ENCODE assay signal across 9 cellular contexts in the genomic region with DNA sequence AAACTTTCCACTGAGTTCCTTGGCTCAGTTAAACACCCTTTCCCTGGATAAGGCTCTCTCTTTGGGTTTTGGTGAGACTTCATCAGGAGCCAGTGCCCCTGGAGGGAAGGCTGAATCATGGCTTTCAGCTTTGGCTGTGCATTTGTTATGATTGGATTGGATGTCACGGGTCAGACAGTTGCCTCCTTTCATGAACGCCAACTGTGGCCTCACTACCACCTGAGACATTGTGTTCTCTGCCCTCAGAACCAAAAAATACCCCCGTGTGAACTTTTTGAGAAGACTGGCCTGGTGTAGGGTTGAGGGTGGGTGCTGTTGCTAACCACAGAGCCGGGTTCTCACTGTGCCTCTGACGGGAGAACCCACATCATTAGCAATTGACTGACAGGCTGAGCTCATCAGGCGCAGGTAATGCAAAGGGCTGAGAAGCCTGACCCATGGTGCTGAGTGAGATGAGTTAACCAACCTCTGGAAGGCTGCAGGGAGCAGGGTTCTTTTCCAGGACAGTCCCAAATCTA.
DNase-seq lines count a peak whose midpoint lies in the region; ATAC-seq and TF ChIP-seq lines count a peak whose summit lies in the region.
"Had no signal": no experiment of that assay in that cellular context is flagged by ENCODE, and none has a peak within 500 bp of the region (broad histone marks: within the 10 kb centered on the region; RNA-seq: fewer than 3 reads in every experiment).

No MANE protein-coding gene starts in this region.

- CTCF ChIA-PET in Caco-2 (lab: Charles Lee) = no interaction called here

- H3K4me3 ChIP-seq in Caco-2 (ENCODE audit: low read depth, low read length) = no peak overlapping the region

- intact Hi-C loops in Caco-2 (cut with micrococcal nuclease; ENCODE audit: unreplicated experiment) = no loop called here

- H3K9me3 ChIP-seq in KOPT-K1 (ENCODE audit: insufficient read depth, low read length, poor library complexity, severe bottlenecking) (no peaks in the 10 kb centered on the region), Caco-2 (no peaks in the 10 kb centered on the region)

- H3K9me3 Mint-ChIP-seq in stimulated activated effector memory CD8-positive, alpha-beta T cell treated with anti-CD3 and anti-CD28 coated beads, Interleukin-12 subunit alpha, Interleukin-12 subunit beta, amount 100 ng/mL, for 72 hours = no peaks in the 10 kb centered on the region
- H3K9me3 Mint-ChIP-seq in Caco-2 (ENCODE audit: unreplicated experiment) = no peaks in the 10 kb centered on the region

- H3K27ac Mint-ChIP-seq in stimulated activated effector memory CD8-positive, alpha-beta T cell treated with anti-CD3 and anti-CD28 coated beads, Interleukin-12 subunit alpha, Interleukin-12 subunit beta, amount 100 ng/mL, for 72 hours = no peak overlapping the region
- H3K27ac Mint-ChIP-seq in Caco-2 (ENCODE audit: unreplicated experiment) = no peak overlapping the region

- ATAC-seq in GM21717 (IDR thresholded peaks at IDR 0.05; ENCODE audit: unreplicated experiment) = peak; percentile 77
- ATAC-seq in stimulated activated effector memory CD8-positive, alpha-beta T cell treated with anti-CD3 and anti-CD28 coated beads, Interleukin-12 subunit alpha, Interleukin-12 subunit beta, amount 100 ng/mL, for 72 hours = peak; percentile 87

- no peaks in the 10 kb centered on the region for H3K27me3 Mint-ChIP-seq in Caco-2 (ENCODE audit: insufficient read depth, unreplicated experiment)

- H3K4me1 ChIP-seq in Caco-2 = no peaks in the 10 kb centered on the region

- DNase-seq in caudate nucleus (lab: John Stamatoyannopoulos, UW) = no peak
- DNase-seq in stimulated activated effector memory CD8-positive, alpha-beta T cell treated with anti-CD3 and anti-CD28 coated beads, Interleukin-12 subunit alpha, Interleukin-12 subunit beta, amount 100 ng/mL, for 72 hours (ENCODE audit: low spot score in 2 of 2) = peak in 1 of 2 donors; percentile 45
- no peak for DNase-seq in Caco-2
- no peak for DNase-seq in foreskin melanocyte
- DNase-seq in AG08395 (ENCODE audit: low spot score) = no peak
- no peak for DNase-seq in T-helper 1 cell
- DNase-seq: KG1 had no signal

- H3K27ac ChIP-seq in KOPT-K1 (ENCODE audit: low read depth, low read length, poor library complexity, severe bottlenecking) (peak overlapping the region; percentile 2), caudate nucleus (ENCODE audit: low read depth, low read length) (peak overlapping the region; percentile 85)

- POLR2A ChIA-PET in Caco-2 (lab: Charles Lee) = no interaction called here

- peaks cover 7% of the 10 kb centered on the region for H3K36me3 Mint-ChIP-seq in stimulated activated effector memory CD8-positive, alpha-beta T cell treated with anti-CD3 and anti-CD28 coated beads, Interleukin-12 subunit alpha, Interleukin-12 subunit beta, amount 100 ng/mL, for 72 hours
- H3K36me3 Mint-ChIP-seq in Caco-2 (ENCODE audit: insufficient read depth, unreplicated experiment) = no peaks in the 10 kb centered on the region

- no peak for TF ChIP-seq CTCF in Caco-2 (IDR thresholded peaks at IDR 0.05; ENCODE audit: insufficient read depth in 1 of 2, low read depth in 1 of 2, low read length in 1 of 2, severe bottlenecking in 1 of 2, unreplicated experiment in 1 of 2)

- H3K4me3 Mint-ChIP-seq in stimulated activated effector memory CD8-positive, alpha-beta T cell treated with anti-CD3 and anti-CD28 coated beads, Interleukin-12 subunit alpha, Interleukin-12 subunit beta, amount 100 ng/mL, for 72 hours = no peak overlapping the region
- H3K4me3 Mint-ChIP-seq in Caco-2 (ENCODE audit: unreplicated experiment) = no peak overlapping the region

- no peaks in the 10 kb centered on the region for H3K36me3 ChIP-seq in KOPT-K1 (ENCODE audit: insufficient read depth, low read length)
- no peaks in the 10 kb centered on the region; the same call in 1 of the 2 replicates for H3K36me3 ChIP-seq in Caco-2 (ENCODE audit: control insufficient read depth, insufficient read depth, low read length)

- H3K27me3 ChIP-seq in Caco-2 (replicated peaks; ENCODE audit: control insufficient read depth, insufficient read depth, low read length) = no peaks in the 10 kb centered on the region

- H3K4me1 Mint-ChIP-seq in stimulated activated effector memory CD8-positive, alpha-beta T cell treated with anti-CD3 and anti-CD28 coated beads, Interleukin-12 subunit alpha, Interleukin-12 subunit beta, amount 100 ng/mL, for 72 hours = peaks cover 23% of the 10 kb centered on the region
- peaks cover 8% of the 10 kb centered on the region for H3K4me1 Mint-ChIP-seq in Caco-2 (ENCODE audit: low read depth, unreplicated experiment)

- no TSS peak for BruUV-seq in Caco-2 (replicated peaks; lab: Mats Ljungman, UMichigan)
